Comparison of ENCODE assay signal across 24 cellular contexts in genomic region chr21:45600248-45600647, GRCh38. TPM values are rescaled to one million over a fixed set of nuclear protein-coding genes. Genes with fewer than 3 reads are reported as not detected.
"Had no signal": no experiment of that assay in that cellular context is flagged by ENCODE, and none has a peak within 500 bp of the region (broad histone marks: within the 10 kb centered on the region; RNA-seq: fewer than 3 reads in every experiment).

No MANE protein-coding gene starts in this region.

- DNase-seq: activated CD4-positive, alpha-beta T cell treated with anti-CD3 and anti-CD28 coated beads for 48 hours; activated CD4-positive, alpha-beta T cell treated with anti-CD3 and anti-CD28 coated beads, Interleukin-2, amount 50 U/mL, for 4 hours; activated CD8-positive, alpha-beta memory T cell treated with anti-CD3 and anti-CD28 coated beads, Interleukin-2, amount 10 ng/mL, durations not matched to agents 7 days and 5 days; activated CD8-positive, alpha-beta T cell treated with anti-CD3 and anti-CD28 coated beads, Interleukin-2, amount 10 ng/mL, durations not matched to agents 7 days and 5 days; activated naive CD4-positive, alpha-beta T cell treated with anti-CD3 and anti-CD28 coated beads, Interleukin-2, amount 50 U/mL, for 16 hours; activated T-cell treated with anti-CD3 and anti-CD28 coated beads, Interleukin-2, amount 50 U/mL, for 4 hours; body of pancreas; MG63; NCI-H1105; NCI-H1436; NCI-H1694 treated with DMSO at 0.1 percent for 48 hours; NCI-H2029 treated with DMSO at 0.1 percent for 48 hours; NCI-H345; NCI-H524; SIG-M5 had no signal

- H3K9me3 ChIP-seq: body of pancreas, Peyer's patch had no signal

- H3K27ac Mint-ChIP-seq: activated CD8-positive, alpha-beta memory T cell treated with anti-CD3 and anti-CD28 coated beads, Interleukin-2, amount 10 ng/mL, durations not matched to agents 7 days and 5 days; activated CD8-positive, alpha-beta T cell treated with anti-CD3 and anti-CD28 coated beads, Interleukin-2, amount 10 ng/mL, durations not matched to agents 7 days and 5 days; activated naive CD8-positive, alpha-beta T cell treated with anti-CD3 and anti-CD28 coated beads, Interleukin-2, amount 10 ng/mL, durations not matched to agents 7 days and 5 days; activated T-helper 17 cell treated with anti-CD3 and anti-CD28 coated beads, Interleukin-2, amount 50 U/mL, for 72 hours; T-cell had no signal

- H3K4me3 ChIP-seq: adrenal gland, ascending aorta, body of pancreas, MG63, Peyer's patch had no signal

- H3K36me3 Mint-ChIP-seq: activated naive CD8-positive, alpha-beta T cell treated with anti-CD3 and anti-CD28 coated beads, Interleukin-2, amount 10 ng/mL, durations not matched to agents 7 days and 5 days had no signal

- H3K27me3 ChIP-seq: adrenal gland, ascending aorta, body of pancreas, Peyer's patch had no signal

- H3K27ac ChIP-seq: adrenal gland, ascending aorta, body of pancreas, Peyer's patch, VCaP had no signal

- H3K4me1 ChIP-seq: adrenal gland, ascending aorta, body of pancreas, Peyer's patch had no signal

- H3K27me3 Mint-ChIP-seq: activated T-helper 17 cell treated with anti-CD3 and anti-CD28 coated beads, Interleukin-2, amount 50 U/mL, for 72 hours; T-cell had no signal

- H3K36me3 ChIP-seq: adrenal gland, ascending aorta, MG63, Peyer's patch had no signal

- H3K4me3 Mint-ChIP-seq: activated CD8-positive, alpha-beta memory T cell treated with anti-CD3 and anti-CD28 coated beads, Interleukin-2, amount 10 ng/mL, durations not matched to agents 7 days and 5 days; activated CD8-positive, alpha-beta T cell treated with anti-CD3 and anti-CD28 coated beads, Interleukin-2, amount 10 ng/mL, durations not matched to agents 7 days and 5 days; activated naive CD8-positive, alpha-beta T cell treated with anti-CD3 and anti-CD28 coated beads, Interleukin-2, amount 10 ng/mL, durations not matched to agents 7 days and 5 days; activated T-cell treated with anti-CD3 and anti-CD28 coated beads, Interleukin-2, amount 50 U/mL, for 4 hours; activated T-helper 17 cell treated with anti-CD3 and anti-CD28 coated beads, Interleukin-2, amount 50 U/mL, for 72 hours; T-cell had no signal

- ATAC-seq: activated CD4-positive, CD25-positive, alpha-beta regulatory T cell treated with anti-CD3 and anti-CD28 coated beads, Interleukin-2, amount 50 U/mL, for 24 hours; activated CD8-positive, alpha-beta memory T cell treated with anti-CD3 and anti-CD28 coated beads, Interleukin-2, amount 10 ng/mL, durations not matched to agents 7 days and 5 days; activated CD8-positive, alpha-beta T cell treated with anti-CD3 and anti-CD28 coated beads, Interleukin-2, amount 10 ng/mL, durations not matched to agents 7 days and 5 days; activated T-cell treated with anti-CD3 and anti-CD28 coated beads, Interleukin-2, amount 50 U/mL, for 4 hours; activated T-helper 17 cell treated with anti-CD3 and anti-CD28 coated beads, Interleukin-2, amount 50 U/mL, for 72 hours; body of pancreas; T-cell had no signal

RNA-seq across cellular contexts. Expression of gene PCBP3, which starts 43.3 kb away (rescaled TPM):
- total RNA-seq: ascending aorta, bronchial epithelial cell had no signal
